In the genomic region with DNA sequence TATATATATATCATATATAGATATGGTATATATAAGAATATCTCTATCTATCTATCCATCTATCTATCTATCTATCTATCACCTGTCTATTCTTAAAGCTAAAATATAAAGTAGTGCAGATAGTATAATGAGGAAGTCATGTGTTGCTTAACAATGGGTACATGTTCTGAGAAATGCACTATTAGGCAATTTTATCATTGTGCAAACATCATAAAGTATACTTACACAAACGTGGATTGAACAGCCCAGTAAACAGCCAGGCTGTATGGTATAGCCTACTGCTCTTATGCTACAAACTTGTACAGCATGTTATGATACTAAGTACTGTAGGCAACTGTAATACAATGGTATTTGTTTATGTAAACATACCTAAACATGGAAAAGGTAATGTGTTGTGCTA, we compare ENCODE assay signal across 22 cellular contexts.
"Had no signal": no experiment of that assay in that cellular context is flagged by ENCODE, and none has a peak within 500 bp of the region (broad histone marks: within the 10 kb centered on the region; RNA-seq: fewer than 3 reads in every experiment).

No MANE protein-coding gene starts in this region.

- H3K27me3 ChIP-seq: body of pancreas, cardiac muscle cell, esophagus squamous epithelium, gastrocnemius medialis, heart left ventricle, testis, vagina had no signal

- DNase-seq: activated CD4-positive, alpha-beta T cell treated with anti-CD3 and anti-CD28 coated beads for 1 hour; activated CD4-positive, alpha-beta T cell treated with anti-CD3 and anti-CD28 coated beads, Interleukin-2, amount 50 U/mL, for 1 hour; activated CD8-positive, alpha-beta T cell treated with anti-CD3 and anti-CD28 coated beads, Interleukin-2, amount 10 ng/mL, durations not matched to agents 7 days and 5 days; activated gamma-delta T cell; activated naive CD4-positive, alpha-beta T cell treated with anti-CD3 and anti-CD28 coated beads, Interleukin-2, amount 50 U/mL, for 16 hours; activated naive CD8-positive, alpha-beta T cell treated with anti-CD3 and anti-CD28 coated beads, Interleukin-2, amount 50 U/mL, for 24 hours; body of pancreas; cortex of kidney; endodermal cell; esophagus squamous epithelium; gastrocnemius medialis; heart left ventricle; natural killer cell; stimulated activated CD4-positive, alpha-beta T cell treated with anti-CD3 and anti-CD28 coated beads, Interleukin-2, amount 100 ng/mL, for 48 hours; stimulated activated CD8-positive, alpha-beta memory T cell treated with anti-CD3 and anti-CD28 coated beads, Interleukin-4, amount 100 ng/mL, for 48 hours; stimulated activated naive B cell treated with anti-CD40 and anti-IgM and Interleukin-4, amounts not matched to agents 10 μg/mL and 1 μg/mL and 100 μg/mL, for 72 hours; testis; trophoblast cell had no signal

- H3K4me3 ChIP-seq: body of pancreas, cardiac muscle cell, esophagus squamous epithelium, gastrocnemius medialis, heart left ventricle, lung, prostate gland, testis, vagina had no signal

- ATAC-seq: activated CD8-positive, alpha-beta T cell treated with anti-CD3 and anti-CD28 coated beads, Interleukin-2, amount 10 ng/mL, durations not matched to agents 7 days and 5 days; activated naive CD8-positive, alpha-beta T cell treated with anti-CD3 and anti-CD28 coated beads, Interleukin-2, amount 50 U/mL, for 24 hours; body of pancreas; gastrocnemius medialis; heart left ventricle; natural killer cell; stimulated activated naive B cell treated with anti-CD40 and anti-IgM and Interleukin-4, amounts not matched to agents 10 μg/mL and 1 μg/mL and 100 μg/mL, for 72 hours had no signal

- H3K27ac ChIP-seq: body of pancreas, cardiac muscle cell, esophagus squamous epithelium, gastrocnemius medialis, heart left ventricle, prostate gland, testis, vagina had no signal
